ENCODE assay signal across 11 cellular contexts in the genomic region with DNA sequence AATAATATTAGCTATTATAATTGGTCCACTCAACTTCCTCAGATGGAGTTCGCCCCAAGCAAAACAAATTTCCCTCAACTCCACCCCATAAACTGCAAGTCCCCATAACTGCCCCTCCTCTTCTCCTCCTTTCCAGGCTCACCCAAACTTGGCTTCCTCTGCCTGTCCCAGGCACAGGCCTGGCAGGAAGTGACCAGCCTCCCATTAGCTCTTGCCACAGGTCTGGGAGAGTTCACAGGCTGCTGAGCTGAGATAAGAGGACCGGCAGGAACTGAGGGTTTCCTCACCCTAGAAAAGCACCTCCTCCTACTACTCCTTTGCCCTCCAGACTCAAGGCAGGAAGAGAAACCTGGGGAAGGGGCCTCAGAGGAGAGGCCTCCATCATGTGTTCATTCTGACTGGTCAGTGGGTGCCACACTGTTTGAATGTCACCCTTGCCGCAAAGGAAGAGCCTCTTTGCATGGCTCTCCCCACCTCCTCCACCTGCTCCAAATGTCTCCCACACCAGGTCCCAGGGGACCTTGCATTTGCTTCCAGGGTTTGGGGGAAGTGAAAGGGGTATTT. TPM values are rescaled to one million over a fixed set of nuclear protein-coding genes. Genes with fewer than 3 reads are reported as not detected.
DNase-seq lines count a peak whose midpoint lies in the region; ATAC-seq and TF ChIP-seq lines count a peak whose summit lies in the region.
"Had no signal": no experiment of that assay in that cellular context is flagged by ENCODE, and none has a peak within 500 bp of the region (broad histone marks: within the 10 kb centered on the region; RNA-seq: fewer than 3 reads in every experiment).

No MANE protein-coding gene starts in this region.

- no peaks in the 10 kb centered on the region for H3K27me3 Mint-ChIP-seq in Caco-2 (ENCODE audit: insufficient read depth, unreplicated experiment)

- TF ChIP-seq CTCF in AG09309 (IDR thresholded peaks at IDR 0.05; ENCODE audit: control insufficient read depth, insufficient read depth, low read depth, low read length, missing control alignments) (no peak), choroid plexus epithelial cell (conservative IDR thresholded peaks at IDR 0.05; ENCODE audit: low read depth, low read length) (no peak), left lung (IDR thresholded peaks at IDR 0.05) (no peak), Caco-2 (IDR thresholded peaks at IDR 0.05; ENCODE audit: insufficient read depth in 1 of 2, low read depth in 1 of 2, low read length in 1 of 2, severe bottlenecking in 1 of 2, unreplicated experiment in 1 of 2) (no peak)

- H3K4me3 ChIP-seq in AG09309 (ENCODE audit: control insufficient read depth, low read depth, low read length) (no peak overlapping the region), choroid plexus epithelial cell (ENCODE audit: low read depth, low read length) (no peak overlapping the region), left lung (no peak overlapping the region), Caco-2 (ENCODE audit: low read depth, low read length) (no peak overlapping the region)

- peaks cover 0 to 26% of the 10 kb centered on the region in 2 donors for H3K4me1 ChIP-seq in left lung
- H3K4me1 ChIP-seq in Caco-2, result peaks cover 16% of the 10 kb centered on the region

- peak; percentile 82 for ATAC-seq in left lung
- ATAC-seq in HG03039 (IDR thresholded peaks at IDR 0.05; ENCODE audit: unreplicated experiment), result no peak

- POLR2A ChIA-PET in Caco-2 (lab: Charles Lee), result interaction anchor here (0.8 kb wide), 1 partner anchor 37 kb away, joined by 3 read pairs; a partner anchor contains a TSS

- H3K4me3 Mint-ChIP-seq in Caco-2 (ENCODE audit: unreplicated experiment), result no peak overlapping the region
- H3K4me3 Mint-ChIP-seq: endodermal cell had no signal

- H3K36me3 Mint-ChIP-seq in Caco-2 (ENCODE audit: insufficient read depth, unreplicated experiment), result peaks cover 6% of the 10 kb centered on the region

- DNase-seq in AG09309 (ENCODE audit: low read depth) (peak; percentile 8), Kasumi-1 (lab: John Stamatoyannopoulos, UW) (peak; percentile 97 to 98), choroid plexus epithelial cell (ENCODE audit: low read depth) (peak; percentile 60), left lung (peak in 1 of 2 donors; percentile 53), Caco-2 (no peak)
- no peak for DNase-seq in stimulated activated naive CD4-positive, alpha-beta T cell treated with Interleukin-2 at 50 U/mL for 16 hours (lab: John Stamatoyannopoulos, UW)
- no peak for DNase-seq in NK-92 treated with Interleukin-12 subunit alpha and Interleukin-12 subunit beta, amount 100 ng/mL, for 24 hours (lab: John Stamatoyannopoulos, UW)
- DNase-seq: kidney, NCI-H1092 treated with DMSO at 0.1 percent for 48 hours had no signal

- H3K27ac Mint-ChIP-seq in Caco-2 (ENCODE audit: unreplicated experiment), result no peak overlapping the region
- H3K27ac Mint-ChIP-seq: endodermal cell had no signal

- H3K4me1 Mint-ChIP-seq in Caco-2 (ENCODE audit: low read depth, unreplicated experiment), result peaks cover 17% of the 10 kb centered on the region

- CTCF ChIA-PET in Caco-2 (lab: Charles Lee), result no interaction called here

- no peaks in the 10 kb centered on the region for H3K27me3 ChIP-seq in left lung
- no peaks in the 10 kb centered on the region for H3K27me3 ChIP-seq in Caco-2 (replicated peaks; ENCODE audit: control insufficient read depth, insufficient read depth, low read length)

- intact Hi-C loops in left lung (cut with DNase I) (no loop called here), Caco-2 (cut with micrococcal nuclease; ENCODE audit: unreplicated experiment) (no loop called here)

- H3K27ac ChIP-seq in left lung, result peak overlapping the region in 1 of 2 donors; percentile 77

- H3K9me3 ChIP-seq in left lung (no peaks in the 10 kb centered on the region), Caco-2 (no peaks in the 10 kb centered on the region)

- no peaks in the 10 kb centered on the region for H3K9me3 Mint-ChIP-seq in Caco-2 (ENCODE audit: unreplicated experiment)
- H3K9me3 Mint-ChIP-seq: endodermal cell had no signal

- H3K36me3 ChIP-seq in left lung, result no peaks in the 10 kb centered on the region
- H3K36me3 ChIP-seq in Caco-2 (ENCODE audit: control insufficient read depth, insufficient read depth, low read length), result no peaks in the 10 kb centered on the region

- no TSS peak for BruUV-seq in Caco-2 (replicated peaks; lab: Mats Ljungman, UMichigan)

RNA-seq across cellular contexts. Expression of a gene that starts 24.5 kb away (rescaled TPM):
- total RNA-seq in left lung, result 10 to 100 TPM; 35.7 to 38.9 TPM
- 14.3 and 16.0 TPM in 2 replicates for total RNA-seq in Caco-2 (2022)

RNA-seq across cellular contexts. Expression of a gene that starts 36.7 kb away (rescaled TPM):
- total RNA-seq in left lung, result 100 to 1,000 TPM in 1 of 2 donors, 10 to 100 TPM in 1; 75.1 to 137 TPM
- total RNA-seq in Caco-2 (2022), result 301 and 322 TPM in 2 replicates

Comparison
In these comparisons a context has a peak if more than half of its experiments do, and no peak if none do; other contexts are left out.
1. DNase-seq: peak in AG09309 (single experiment), Kasumi-1 (2 of 2) and choroid plexus epithelial cell (single experiment); none in stimulated activated naive CD4-positive, alpha-beta T cell treated with Interleukin-2 at 50 U/mL for 16 hours (single experiment), Caco-2 (0 of 2) and NK-92 treated with Interleukin-12 subunit alpha and Interleukin-12 subunit beta, amount 100 ng/mL, for 24 hours (single experiment).